In genomic region chr14:90109858-90110257, GRCh38 we compare ENCODE assay signal across 12 cellular contexts. TPM values are rescaled to one million over a fixed set of nuclear protein-coding genes. Genes with fewer than 3 reads are reported as not detected.
DNase-seq lines count a peak whose midpoint lies in the region; ATAC-seq, FAIRE-seq and TF ChIP-seq lines count a peak whose summit lies in the region.
"Had no signal": no experiment of that assay in that cellular context is flagged by ENCODE, and none has a peak within 500 bp of the region (broad histone marks: within the 10 kb centered on the region; RNA-seq: fewer than 3 reads in every experiment).

No MANE protein-coding gene starts in this region.

- no peak overlapping the region for H3K4me2 ChIP-seq in Karpas-422 (ENCODE audit: low read depth, low read length, poor library complexity, severe bottlenecking)

- no peak overlapping the region for H3K9ac ChIP-seq in Karpas-422 (ENCODE audit: low read length)

- H3K36me3 ChIP-seq in Karpas-422 (ENCODE audit: insufficient read depth, low read length) (no peaks in the 10 kb centered on the region), bronchial epithelial cell (ENCODE audit: control insufficient read depth, insufficient read depth, low read length) (no peaks in the 10 kb centered on the region)

- DNase-seq in activated CD4-positive, alpha-beta T cell treated with anti-CD3 and anti-CD28 coated beads for 48 hours = peak; percentile 15
- DNase-seq in activated CD4-positive, alpha-beta T cell treated with anti-CD3 and anti-CD28 coated beads, Interleukin-2, amount 10 ng/mL, durations not matched to agents 7 days and 5 days = no peak
- DNase-seq in Karpas-422 (peak; percentile 75), bronchial epithelial cell (ENCODE audit: low read depth) (peak; percentile 21), retinal pigment epithelial cell (ENCODE audit: low read depth) (no peak), T-helper 9 cell (no peak), SW480 (ENCODE audit: low spot score) (no peak)

- H3K9me3 ChIP-seq in Karpas-422 (ENCODE audit: low read length) = no peaks in the 10 kb centered on the region

- no peaks in the 10 kb centered on the region for H3K4me1 Mint-ChIP-seq in activated CD4-positive, alpha-beta T cell treated with anti-CD3 and anti-CD28 coated beads, Interleukin-2, amount 10 ng/mL, durations not matched to agents 7 days and 5 days

- peak; percentile 7 for FAIRE-seq in bronchial epithelial cell (lab: Jason Lieb, UNC)

- POLR2A ChIA-PET in activated CD4-positive, alpha-beta T cell treated with anti-CD3 and anti-CD28 coated beads, Interleukin-2, amount 10 ng/mL, durations not matched to agents 7 days and 5 days (lab: Charles Lee) = no interaction called here

- H3K27me3 ChIP-seq in Karpas-422 (ENCODE audit: low read length) (no peaks in the 10 kb centered on the region), bronchial epithelial cell (ENCODE audit: control insufficient read depth, insufficient read depth, low read length) (no peaks in the 10 kb centered on the region)

- H3K27ac Mint-ChIP-seq in activated CD4-positive, alpha-beta T cell treated with anti-CD3 and anti-CD28 coated beads, Interleukin-2, amount 10 ng/mL, durations not matched to agents 7 days and 5 days = no peak overlapping the region
- H3K27ac Mint-ChIP-seq: IgD-negative memory B cell had no signal

- no peaks in the 10 kb centered on the region for H3K36me3 Mint-ChIP-seq in activated CD4-positive, alpha-beta T cell treated with anti-CD3 and anti-CD28 coated beads, Interleukin-2, amount 10 ng/mL, durations not matched to agents 7 days and 5 days (ENCODE audit: low read depth)
- H3K36me3 Mint-ChIP-seq: IgD-negative memory B cell had no signal

- no peaks in the 10 kb centered on the region for H3K79me2 ChIP-seq in Karpas-422 (ENCODE audit: low read length)

- no peak overlapping the region for H2AFZ ChIP-seq in Karpas-422 (ENCODE audit: low read length)

- no peak overlapping the region for H3K4me3 Mint-ChIP-seq in activated CD4-positive, alpha-beta T cell treated with anti-CD3 and anti-CD28 coated beads, Interleukin-2, amount 10 ng/mL, durations not matched to agents 7 days and 5 days
- H3K4me3 Mint-ChIP-seq: IgD-negative memory B cell had no signal

- no peak overlapping the region for H3K27ac ChIP-seq in Karpas-422 (ENCODE audit: low read length)

- no peaks in the 10 kb centered on the region for H4K20me1 ChIP-seq in Karpas-422 (ENCODE audit: insufficient read depth, low read depth, low read length)

- no peak for ATAC-seq in HG03469 (IDR thresholded peaks at IDR 0.05; ENCODE audit: unreplicated experiment)

- no peaks in the 10 kb centered on the region for H3K4me1 ChIP-seq in Karpas-422 (ENCODE audit: low read length)

- CTCF ChIA-PET in activated CD4-positive, alpha-beta T cell treated with anti-CD3 and anti-CD28 coated beads, Interleukin-2, amount 10 ng/mL, durations not matched to agents 7 days and 5 days (lab: Charles Lee) = interaction anchor here (0.7 kb wide), 1 partner anchor 150 kb away, joined by 4 read pairs; no protein-coding TSS in a partner anchor

- no peaks in the 10 kb centered on the region for H3K9me2 ChIP-seq in Karpas-422 (replicated peaks; ENCODE audit: insufficient read depth, low read length)

- peaks cover 12% of the 10 kb centered on the region for H3K27me3 Mint-ChIP-seq in activated CD4-positive, alpha-beta T cell treated with anti-CD3 and anti-CD28 coated beads, Interleukin-2, amount 10 ng/mL, durations not matched to agents 7 days and 5 days

- no peak overlapping the region for H3K4me3 ChIP-seq in Karpas-422 (ENCODE audit: low read length)
- H3K4me3 ChIP-seq in bronchial epithelial cell (ENCODE audit: low read depth, low read length) = no peak overlapping the region
- H3K4me3 ChIP-seq in retinal pigment epithelial cell (ENCODE audit: low read length) = no peak overlapping the region

- TF ChIP-seq CTCF in bronchial epithelial cell (IDR thresholded peaks at IDR 0.05; ENCODE audit: insufficient read depth, low read length, severe bottlenecking) = peak; percentile 14
- peak; percentile 57 for TF ChIP-seq CTCF in retinal pigment epithelial cell (conservative IDR thresholded peaks at IDR 0.05; ENCODE audit: low read depth, low read length)

- no peaks in the 10 kb centered on the region for H3K9me3 Mint-ChIP-seq in activated CD4-positive, alpha-beta T cell treated with anti-CD3 and anti-CD28 coated beads, Interleukin-2, amount 10 ng/mL, durations not matched to agents 7 days and 5 days
- H3K9me3 Mint-ChIP-seq: IgD-negative memory B cell had no signal

RNA-seq across cellular contexts. Expression of gene KCNK13, which starts 48.1 kb away (rescaled TPM):
- not detected for total RNA-seq in activated CD4-positive, alpha-beta T cell treated with anti-CD3 and anti-CD28 coated beads, Interleukin-2, amount 10 ng/mL, durations not matched to agents 7 days and 5 days
- total RNA-seq in Karpas-422 (2014; rRNA removed; shearing (Covaris generic); ENCODE audit: low replicate concordance) = not detected in 2 replicates
- not detected in 2 replicates for total RNA-seq in bronchial epithelial cell
- total RNA-seq: dermis microvascular lymphatic vessel endothelial cell; pulmonary artery endothelial cell; T-helper 1 cell treated with Interleukin-12 subunit alpha and Interleukin-12 subunit beta and Interleukin-4 antibody, amounts not matched to agents 30 ng/mL and 1 ng/mL, for 36 hours had no signal

Comparison
In these comparisons a context has a peak if more than half of its experiments do, and no peak if none do; other contexts are left out.
1. DNase-seq: peak in activated CD4-positive, alpha-beta T cell treated with anti-CD3 and anti-CD28 coated beads for 48 hours (single experiment), Karpas-422 (single experiment) and bronchial epithelial cell (single experiment); none in activated CD4-positive, alpha-beta T cell treated with anti-CD3 and anti-CD28 coated beads, Interleukin-2, amount 10 ng/mL, durations not matched to agents 7 days and 5 days (single experiment), retinal pigment epithelial cell (single experiment), T-helper 9 cell (single experiment) and SW480 (single experiment).